16 cellular contexts compared by ENCODE assay signal in genomic region chr5:178248750-178249149, GRCh38.
"Had no signal": no experiment of that assay in that cellular context is flagged by ENCODE, and none has a peak within 500 bp of the region (broad histone marks: within the 10 kb centered on the region; RNA-seq: fewer than 3 reads in every experiment).

No MANE protein-coding gene starts in this region.

- H3K27me3 Mint-ChIP-seq: activated CD4-positive, alpha-beta T cell treated with anti-CD3 and anti-CD28 coated beads, Interleukin-2, amount 10 ng/mL, durations not matched to agents 24 days and 14 days; T-cell had no signal

- H3K27ac ChIP-seq: body of pancreas, lower lobe of right lung, transverse colon, vagina had no signal

- H3K4me3 ChIP-seq: body of pancreas, lower lobe of right lung, transverse colon, vagina had no signal

- DNase-seq: activated effector memory CD4-positive, alpha-beta T cell treated with anti-CD3 and anti-CD28 coated beads, Interleukin-2, amount 50 U/mL, for 16 hours; body of pancreas; left colon; lower lobe of right lung; stimulated activated CD4-positive, alpha-beta T cell treated with anti-CD3 and anti-CD28 coated beads, Interleukin-12 subunit alpha, Interleukin-12 subunit beta, amount 100 ng/mL, for 4 hours; stimulated activated CD4-positive, alpha-beta T cell treated with anti-CD3 and anti-CD28 coated beads, Interleukin-1b, Interleukin-23, amount 100 ng/mL, for 48 hours; stimulated activated naive CD4-positive, alpha-beta T cell treated with Interleukin-2 at 50 U/mL for 16 hours; T1000; transverse colon had no signal

- H3K9me3 Mint-ChIP-seq: activated CD4-positive, alpha-beta T cell treated with anti-CD3 and anti-CD28 coated beads, Interleukin-2, amount 10 ng/mL, durations not matched to agents 24 days and 14 days; activated naive CD4-positive, alpha-beta T cell treated with anti-CD3 and anti-CD28 coated beads, Interleukin-2, amount 50 U/mL, for 72 hours; activated T-cell treated with anti-CD3 and anti-CD28 coated beads, Interleukin-2, amount 50 U/mL, for 72 hours; T-cell had no signal

- H3K27me3 ChIP-seq: transverse colon, vagina had no signal

- H3K4me1 ChIP-seq: body of pancreas, lower lobe of right lung, transverse colon, vagina had no signal

- H3K36me3 ChIP-seq: lower lobe of right lung, transverse colon, vagina had no signal

- H3K36me3 Mint-ChIP-seq: activated naive CD4-positive, alpha-beta T cell treated with anti-CD3 and anti-CD28 coated beads, Interleukin-2, amount 50 U/mL, for 72 hours; T-cell had no signal

- H3K27ac Mint-ChIP-seq: progenitor cell of endocrine pancreas had no signal

- FAIRE-seq: islet of Langerhans had no signal

- H3K9me3 ChIP-seq: body of pancreas, lower lobe of right lung, transverse colon, vagina had no signal

- ATAC-seq: body of pancreas had no signal
